Comparison of ENCODE assay signal across 32 cellular contexts in the genomic region with DNA sequence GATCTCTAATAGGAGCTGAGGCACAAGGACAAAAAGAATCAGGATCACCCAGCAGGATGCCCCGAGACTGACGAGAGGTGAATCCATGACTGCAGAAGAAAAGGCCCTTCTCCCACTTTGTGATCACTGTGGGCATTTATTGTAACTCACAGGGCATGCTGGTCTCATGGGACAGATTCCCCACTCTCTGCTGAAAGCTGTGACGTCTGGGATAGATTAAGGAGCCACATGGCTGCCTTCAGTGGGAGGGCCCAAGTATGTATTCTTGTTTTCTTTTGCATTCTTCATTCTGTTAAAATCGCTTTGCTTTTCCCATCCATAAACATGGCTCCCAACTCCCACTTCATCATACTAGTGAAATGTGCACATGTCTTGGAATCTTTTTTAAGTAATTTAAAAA.
DNase-seq lines count a peak whose midpoint lies in the region; ATAC-seq and TF ChIP-seq lines count a peak whose summit lies in the region.
"Had no signal": no experiment of that assay in that cellular context is flagged by ENCODE, and none has a peak within 500 bp of the region (broad histone marks: within the 10 kb centered on the region; RNA-seq: fewer than 3 reads in every experiment).

No MANE protein-coding gene starts in this region.

- CTCF ChIA-PET in A673 (lab: Charles Lee), result no interaction called here

- H3K23ac ChIP-seq in mesendoderm (ENCODE audit: low read length), result no peak overlapping the region

- no peaks in the 10 kb centered on the region for H3K36me3 Mint-ChIP-seq in endodermal cell (ENCODE audit: low read depth)
- no peaks in the 10 kb centered on the region for H3K36me3 Mint-ChIP-seq in activated naive CD4-positive, alpha-beta T cell treated with anti-CD3 and anti-CD28 coated beads, Interleukin-2, amount 50 U/mL, for 72 hours
- H3K36me3 Mint-ChIP-seq: activated naive CD8-positive, alpha-beta T cell treated with anti-CD3 and anti-CD28 coated beads for 36 hours; CD4-positive, alpha-beta memory T cell; stimulated activated effector memory CD8-positive, alpha-beta T cell treated with anti-CD3 and anti-CD28 coated beads, Interleukin-12 subunit alpha, Interleukin-12 subunit beta, amount 100 ng/mL, for 72 hours; type B pancreatic cell had no signal

- H3K27ac ChIP-seq in A673 (ENCODE audit: low read depth, low read length, poor library complexity, severe bottlenecking), result no peak overlapping the region
- no peak overlapping the region for H3K27ac ChIP-seq in endodermal cell (ENCODE audit: low read depth, low read length)
- no peak overlapping the region for H3K27ac ChIP-seq in mesendoderm (ENCODE audit: low read depth, low read length)
- no peak overlapping the region for H3K27ac ChIP-seq in caudate nucleus (ENCODE audit: low read depth, low read length)
- H3K27ac ChIP-seq: 22Rv1, SJSA1 had no signal

- H3K79me1 ChIP-seq in mesendoderm (ENCODE audit: low read length), result no peaks in the 10 kb centered on the region

- H3K27me3 ChIP-seq in A673 (replicated peaks; ENCODE audit: insufficient read depth, low read depth, low read length, poor library complexity) (no peaks in the 10 kb centered on the region), endodermal cell (ENCODE audit: control insufficient read depth, insufficient read depth, low read length, poor library complexity, severe bottlenecking) (no peaks in the 10 kb centered on the region), mesendoderm (ENCODE audit: insufficient read depth, low read length, poor library complexity) (no peaks in the 10 kb centered on the region)

- H2BK120ac ChIP-seq in mesendoderm (ENCODE audit: low read depth, low read length), result no peak overlapping the region

- H3K4me3 ChIP-seq in A673 (ENCODE audit: low read depth, low read length, poor library complexity, severe bottlenecking) (no peak overlapping the region), endodermal cell (ENCODE audit: low read length) (no peak overlapping the region), mesendoderm (ENCODE audit: low read length) (no peak overlapping the region)
- H3K4me3 ChIP-seq: K562, SJSA1 had no signal

- H3K9me3 ChIP-seq in A673 (ENCODE audit: low read depth, low read length, poor library complexity, severe bottlenecking) (no peaks in the 10 kb centered on the region), endodermal cell (ENCODE audit: control insufficient read depth, low read length) (no peaks in the 10 kb centered on the region)
- H3K9me3 ChIP-seq: SJSA1 had no signal

- no peak overlapping the region for H3K4ac ChIP-seq in mesendoderm (ENCODE audit: low read depth, low read length)

- POLR2A ChIA-PET in A673 (lab: Charles Lee; ENCODE audit: low non-redundant PET), result no interaction called here

- H3K27me3 Mint-ChIP-seq in endodermal cell (ENCODE audit: insufficient read depth), result peaks cover 1% of the 10 kb centered on the region
- H3K27me3 Mint-ChIP-seq: activated B cell treated with CpG ODN at 0.5 μM for 24 hours; activated naive CD8-positive, alpha-beta T cell treated with anti-CD3 and anti-CD28 coated beads for 36 hours; naive thymus-derived CD4-positive, alpha-beta T cell; type B pancreatic cell had no signal

- no peak overlapping the region for H4K5ac ChIP-seq in mesendoderm (ENCODE audit: low read length)

- peaks cover 21% of the 10 kb centered on the region for H3K4me1 Mint-ChIP-seq in endodermal cell
- H3K4me1 Mint-ChIP-seq: CD4-positive, alpha-beta memory T cell; naive thymus-derived CD4-positive, alpha-beta T cell; stimulated activated effector memory CD8-positive, alpha-beta T cell treated with anti-CD3 and anti-CD28 coated beads, Interleukin-12 subunit alpha, Interleukin-12 subunit beta, amount 100 ng/mL, for 72 hours had no signal

- ATAC-seq in activated naive CD4-positive, alpha-beta T cell treated with anti-CD3 and anti-CD28 coated beads, Interleukin-2, amount 50 U/mL, for 72 hours, result no peak
- ATAC-seq: K562; left ventricle myocardium superior; naive thymus-derived CD4-positive, alpha-beta T cell; stimulated activated effector memory CD8-positive, alpha-beta T cell treated with anti-CD3 and anti-CD28 coated beads, Interleukin-12 subunit alpha, Interleukin-12 subunit beta, amount 100 ng/mL, for 72 hours had no signal

- H3K4me3 Mint-ChIP-seq in endodermal cell, result no peak overlapping the region
- H3K4me3 Mint-ChIP-seq: activated B cell treated with CpG ODN at 0.5 μM for 24 hours; activated naive CD8-positive, alpha-beta T cell treated with anti-CD3 and anti-CD28 coated beads for 36 hours; CD4-positive, alpha-beta memory T cell; naive thymus-derived CD4-positive, alpha-beta T cell; stimulated activated effector memory CD8-positive, alpha-beta T cell treated with anti-CD3 and anti-CD28 coated beads, Interleukin-12 subunit alpha, Interleukin-12 subunit beta, amount 100 ng/mL, for 72 hours; T-helper 1 cell treated with Interleukin-12 subunit alpha and Interleukin-12 subunit beta and Interleukin-4 antibody, amounts not matched to agents 30 μg/mL and 1 μg/mL, for 36 hours; type B pancreatic cell had no signal

- peak; percentile 16 for DNase-seq in A673 (ENCODE audit: low spot score)
- peak; percentile 55 for DNase-seq in SK-MEL-5 (ENCODE audit: low read depth, low spot score)
- DNase-seq in endodermal cell, result peak; percentile 47
- DNase-seq in mesendoderm, result peak; percentile 35
- DNase-seq in erythroblast (lab: John Stamatoyannopoulos, UW), result no peak
- no peak for DNase-seq in caudate nucleus (lab: John Stamatoyannopoulos, UW)
- no peak for DNase-seq in activated naive CD4-positive, alpha-beta T cell treated with anti-CD3 and anti-CD28 coated beads, Interleukin-2, amount 50 U/mL, for 72 hours (ENCODE audit: low spot score in 2 of 2)
- no peak for DNase-seq in dedifferentiated amniotic fluid mesenchymal stem cell (ENCODE audit: extremely low spot score)
- DNase-seq: activated B cell treated with CpG ODN at 0.5 μM for 24 hours; activated CD4-positive, alpha-beta T cell treated with anti-CD3 and anti-CD28 coated beads, Interleukin-2, amount 50 U/mL, for 1 hour; activated effector memory CD4-positive, alpha-beta T cell treated with Interleukin-2 at 50 U/mL for 16 hours; activated naive CD8-positive, alpha-beta T cell treated with anti-CD3 and anti-CD28 coated beads for 36 hours; activated T-cell treated with anti-CD3 and anti-CD28 coated beads, Interleukin-2, amount 50 U/mL, for 1 hour; aorta; CD4-positive, alpha-beta memory T cell; dermis blood vessel endothelial cell; GOT3; head of caudate nucleus; left ventricle myocardium superior; midbrain; naive thymus-derived CD4-positive, alpha-beta T cell; NCI-H1092; NCI-H1694 treated with DMSO at 0.1 percent for 48 hours; NCI-H2171; NCI-H510A; occipital lobe had no signal

- TF ChIP-seq CTCF in A673 (conservative IDR thresholded peaks at IDR 0.05; ENCODE audit: low read depth, low read length) (no peak), endodermal cell (conservative IDR thresholded peaks at IDR 0.05) (no peak)

- no peak overlapping the region for H3K9ac ChIP-seq in endodermal cell (ENCODE audit: extremely low read depth, low read length, poor library complexity, severe bottlenecking)
- no peak overlapping the region for H3K9ac ChIP-seq in mesendoderm (ENCODE audit: low read length)

- H3K18ac ChIP-seq in mesendoderm (ENCODE audit: low read length), result no peak overlapping the region

- no peak for TF ChIP-seq POLR2A in erythroblast (IDR thresholded peaks at IDR 0.05; ENCODE audit: low read length)

- in situ Hi-C loops in SK-MEL-5 (cut with HindIII; ENCODE audit: low pct_unique_long_range_greater_than_20kb, low sequenced_read_pairs), result no loop called here

- H3K9me3 Mint-ChIP-seq in endodermal cell, result no peaks in the 10 kb centered on the region
- peaks cover 3 to 10% of the 10 kb centered on the region in 2 donors for H3K9me3 Mint-ChIP-seq in activated naive CD4-positive, alpha-beta T cell treated with anti-CD3 and anti-CD28 coated beads, Interleukin-2, amount 50 U/mL, for 72 hours
- H3K9me3 Mint-ChIP-seq: activated B cell treated with CpG ODN at 0.5 μM for 24 hours; stimulated activated effector memory CD8-positive, alpha-beta T cell treated with anti-CD3 and anti-CD28 coated beads, Interleukin-12 subunit alpha, Interleukin-12 subunit beta, amount 100 ng/mL, for 72 hours; T-helper 1 cell treated with Interleukin-12 subunit alpha and Interleukin-12 subunit beta and Interleukin-4 antibody, amounts not matched to agents 30 μg/mL and 1 μg/mL, for 36 hours; type B pancreatic cell had no signal

- H2BK5ac ChIP-seq in mesendoderm (ENCODE audit: low read length), result no peak overlapping the region

- H3K56ac ChIP-seq in mesendoderm (ENCODE audit: low read length), result no peak overlapping the region

- 74 to 75% methylated on average over 2 to 3 of the region's 4 CpGs for WGBS in endodermal cell (ENCODE audit: insufficient coverage in 1 of 2, insufficient read length in 1 of 2), 2 experiments
- WGBS in mesendoderm (ENCODE audit: extremely low coverage, insufficient coverage, low lambda C conversion rate), result no CpG with 5 or more reads among the region's 4 CpGs

- intact Hi-C loops in A673 (cut with micrococcal nuclease; ENCODE audit: unreplicated experiment), result no loop called here

- BruUV-seq in A673 (replicated peaks; lab: Mats Ljungman, UMichigan), result no TSS peak

- no peak overlapping the region for H2AK5ac ChIP-seq in mesendoderm (ENCODE audit: low read length)

- H2BK15ac ChIP-seq in mesendoderm (replicated peaks; ENCODE audit: low read depth), result no peak overlapping the region

- no peak overlapping the region for H3K4me2 ChIP-seq in mesendoderm (ENCODE audit: low read length)

- peaks cover 5% of the 10 kb centered on the region for H3K4me1 ChIP-seq in A673 (ENCODE audit: insufficient read depth, low read length, poor library complexity, severe bottlenecking)
- H3K4me1 ChIP-seq in endodermal cell (ENCODE audit: control insufficient read depth, insufficient read depth, low read length), result peaks cover 5% of the 10 kb centered on the region
- peaks cover 3% of the 10 kb centered on the region for H3K4me1 ChIP-seq in mesendoderm (ENCODE audit: control insufficient read depth, low read depth, low read length)
- H3K4me1 ChIP-seq: SJSA1 had no signal

- no peak overlapping the region for H4K8ac ChIP-seq in mesendoderm (ENCODE audit: low read depth, low read length)

- no peaks in the 10 kb centered on the region for H3K79me2 ChIP-seq in mesendoderm (ENCODE audit: control insufficient read depth, insufficient read depth, low read length)

- H3K36me3 ChIP-seq in A673 (ENCODE audit: insufficient read depth, low read length, poor library complexity, severe bottlenecking) (no peaks in the 10 kb centered on the region), endodermal cell (ENCODE audit: control insufficient read depth, insufficient read depth, low read length) (no peaks in the 10 kb centered on the region), mesendoderm (ENCODE audit: control insufficient read depth, insufficient read depth, low read length) (no peaks in the 10 kb centered on the region)
- H3K36me3 ChIP-seq: SJSA1 had no signal

- peak overlapping the region; percentile 29 for H3K27ac Mint-ChIP-seq in endodermal cell
- H3K27ac Mint-ChIP-seq in activated naive CD4-positive, alpha-beta T cell treated with anti-CD3 and anti-CD28 coated beads, Interleukin-2, amount 50 U/mL, for 72 hours, result no peak overlapping the region
- H3K27ac Mint-ChIP-seq: activated B cell treated with CpG ODN at 0.5 μM for 24 hours; activated naive CD8-positive, alpha-beta T cell treated with anti-CD3 and anti-CD28 coated beads for 36 hours; naive thymus-derived CD4-positive, alpha-beta T cell; stimulated activated effector memory CD8-positive, alpha-beta T cell treated with anti-CD3 and anti-CD28 coated beads, Interleukin-12 subunit alpha, Interleukin-12 subunit beta, amount 100 ng/mL, for 72 hours; T-helper 1 cell treated with Interleukin-12 subunit alpha and Interleukin-12 subunit beta and Interleukin-4 antibody, amounts not matched to agents 30 μg/mL and 1 μg/mL, for 36 hours; type B pancreatic cell had no signal

Comparison
In these comparisons a context has a peak if more than half of its experiments do, and no peak if none do; other contexts are left out.
1. DNase-seq: peak in A673 (single experiment), SK-MEL-5 (single experiment), endodermal cell (single experiment) and mesendoderm (single experiment); none in erythroblast (0 of 2), caudate nucleus (0 of 61), activated naive CD4-positive, alpha-beta T cell treated with anti-CD3 and anti-CD28 coated beads, Interleukin-2, amount 50 U/mL, for 72 hours (0 of 2) and dedifferentiated amniotic fluid mesenchymal stem cell (single experiment).